ENCODE assay signal across 18 cellular contexts in the genomic region with DNA sequence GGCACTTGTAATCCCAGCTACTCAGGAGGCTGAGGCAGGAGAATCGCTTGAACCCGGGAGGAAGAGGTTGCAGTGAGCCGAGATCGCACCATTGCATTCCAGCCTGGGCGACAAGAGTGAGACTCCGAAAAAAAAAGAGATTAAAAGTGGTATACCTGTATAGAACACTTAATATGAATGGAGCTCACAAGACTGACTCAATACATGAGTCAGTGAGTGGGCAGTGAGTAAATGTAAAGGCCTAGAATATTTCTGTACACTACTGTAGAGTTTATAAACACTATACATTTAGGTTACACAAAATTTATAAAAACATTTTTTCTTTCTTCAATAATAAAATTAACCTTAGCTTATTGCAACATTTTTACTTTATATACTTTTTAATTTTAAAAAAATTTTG.
"Had no signal": no experiment of that assay in that cellular context is flagged by ENCODE, and none has a peak within 500 bp of the region (broad histone marks: within the 10 kb centered on the region; RNA-seq: fewer than 3 reads in every experiment).

No MANE protein-coding gene starts in this region.

- H3K36me3 ChIP-seq: adrenal gland, uterus had no signal

- H3K9me3 ChIP-seq: adrenal gland, body of pancreas, esophagus muscularis mucosa, mucosa of descending colon, neutrophil, uterus had no signal

- H3K4me1 ChIP-seq: body of pancreas, esophagus muscularis mucosa, uterus had no signal

- ATAC-seq: activated CD8-positive, alpha-beta T cell treated with anti-CD3 and anti-CD28 coated beads, Interleukin-2, amount 10 ng/mL, durations not matched to agents 7 days and 5 days; body of pancreas; left lobe of liver; mucosa of descending colon; naive thymus-derived CD8-positive, alpha-beta T cell had no signal

- H3K27me3 ChIP-seq: adrenal gland, body of pancreas, esophagus muscularis mucosa, heart left ventricle, neutrophil, uterus had no signal

- H3K4me3 ChIP-seq: adrenal gland, body of pancreas, esophagus muscularis mucosa, heart left ventricle, mucosa of descending colon, skin epidermis, uterus had no signal

- H3K27ac ChIP-seq: adrenal gland, body of pancreas, esophagus muscularis mucosa, neutrophil, skin epidermis, uterus had no signal

- DNase-seq: activated CD4-positive, alpha-beta T cell treated with anti-CD3 and anti-CD28 coated beads for 1 hour; activated CD8-positive, alpha-beta memory T cell treated with anti-CD3 and anti-CD28 coated beads, Interleukin-2, amount 50 U/mL, for 48 hours; activated CD8-positive, alpha-beta T cell treated with anti-CD3 and anti-CD28 coated beads, Interleukin-2, amount 10 ng/mL, durations not matched to agents 7 days and 5 days; activated naive CD4-positive, alpha-beta T cell treated with anti-CD3 and anti-CD28 coated beads for 36 hours; adrenal gland; body of pancreas; dermis blood vessel endothelial cell; endodermal cell; heart left ventricle; islet precursor cell; mucosa of descending colon; naive thymus-derived CD8-positive, alpha-beta T cell; posterior cingulate gyrus; uterus had no signal
